ENCODE assay signal across 1 cellular context in the genomic region with DNA sequence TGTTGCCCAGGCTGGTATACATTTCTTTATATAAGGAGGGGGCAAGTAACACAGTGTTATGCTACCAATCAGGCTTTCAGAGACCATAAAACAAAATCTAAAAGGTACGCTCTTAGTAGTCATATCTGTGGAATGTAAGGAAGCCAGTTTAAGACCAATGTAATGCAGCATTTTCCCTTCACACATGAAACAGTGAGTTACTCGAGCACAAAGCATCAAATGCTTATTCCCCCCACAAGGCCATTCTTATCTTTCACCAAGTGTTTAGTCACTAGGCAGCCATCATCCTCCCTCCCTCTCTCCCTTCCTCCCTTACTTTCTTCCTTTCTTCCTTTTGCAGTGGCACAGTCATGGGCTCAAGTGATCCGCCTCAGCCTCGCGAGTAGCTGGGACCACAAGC.
TF ChIP-seq lines count a peak whose summit lies in the region.

No MANE protein-coding gene starts in this region.

TF ChIP-seq in GM12891, 5 proteins besides CTCF, POLR2A, EP300 and RAD21 (continued from another document):
- TF ChIP-seq POU2F2 (IDR thresholded peaks at IDR 0.05; ENCODE audit: low read depth, low read length) (no peak), PAX5 (IDR thresholded peaks at IDR 0.05; ENCODE audit: insufficient read depth, low read length, severe bottlenecking) (no peak)
